In the genomic region with DNA sequence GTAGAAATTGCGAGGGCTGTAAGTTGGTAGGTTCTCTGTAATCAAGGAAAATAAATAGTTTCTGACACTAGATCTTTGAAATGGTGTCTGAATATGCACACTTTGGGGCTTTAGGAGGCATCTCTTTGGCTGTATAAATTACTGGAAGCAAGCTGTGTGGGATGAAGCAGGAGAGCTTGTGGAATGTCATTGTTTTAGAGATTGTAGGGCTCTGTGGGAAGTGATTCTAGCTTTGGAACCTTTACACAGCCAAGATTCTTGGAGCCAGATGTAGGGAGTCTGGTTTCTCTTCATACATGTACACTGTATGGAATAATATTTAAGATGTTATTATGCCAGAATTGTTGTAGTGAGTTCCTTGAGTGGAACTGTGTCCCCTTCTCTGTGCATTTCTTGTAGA, we compare ENCODE assay signal across 30 cellular contexts.
"Had no signal": no experiment of that assay in that cellular context is flagged by ENCODE, and none has a peak within 500 bp of the region (broad histone marks: within the 10 kb centered on the region; RNA-seq: fewer than 3 reads in every experiment).

No MANE protein-coding gene starts in this region.

- H3K4me1 ChIP-seq: body of pancreas, Peyer's patch, SJCRH30 had no signal

- H3K4me3 ChIP-seq: body of pancreas, MG63, Peyer's patch, SJCRH30 had no signal

- H3K4me1 Mint-ChIP-seq: activated CD4-positive, alpha-beta memory T cell treated with anti-CD3 and anti-CD28 coated beads, Interleukin-2, amount 10 ng/mL, durations not matched to agents 7 days and 5 days; activated naive CD8-positive, alpha-beta T cell treated with anti-CD3 and anti-CD28 coated beads for 36 hours; activated T-helper 17 cell treated with anti-CD3 and anti-CD28 coated beads, Interleukin-2, amount 50 U/mL, for 72 hours had no signal

- DNase-seq: activated CD4-positive, alpha-beta memory T cell treated with anti-CD3 and anti-CD28 coated beads, Interleukin-2, amount 10 ng/mL, durations not matched to agents 7 days and 5 days; activated CD4-positive, alpha-beta T cell treated with anti-CD3 and anti-CD28 coated beads, Interleukin-2, amount 50 U/mL, for 1 hour; activated CD4-positive, CD25-positive, alpha-beta regulatory T cell; activated gamma-delta T cell; activated naive CD4-positive, alpha-beta T cell treated with anti-CD3 and anti-CD28 coated beads for 36 hours; activated naive CD8-positive, alpha-beta T cell treated with anti-CD3 and anti-CD28 coated beads for 36 hours; activated T-cell treated with anti-CD3 and anti-CD28 coated beads for 4 hours; activated T-cell treated with anti-CD3 and anti-CD28 coated beads, Interleukin-2, amount 50 U/mL, for 48 hours; body of pancreas; MG63; MV-4-11; NCI-H1105; NCI-H1436; NCI-H1694 treated with DMSO at 0.1 percent for 48 hours; NCI-H2029 treated with DMSO at 0.1 percent for 48 hours; NCI-H345; NCI-H510A; NCI-H526 treated with DMSO at 0.1 percent for 48 hours; NCI-H82; NK-92 treated with Interleukin-12 subunit alpha and Interleukin-12 subunit beta, amount 100 ng/mL, for 24 hours; Peyer's patch; Right ventricle myocardium superior; SJCRH30; SK-N-SH; T-helper 1 cell had no signal

- H3K27me3 Mint-ChIP-seq: activated CD4-positive, alpha-beta memory T cell treated with anti-CD3 and anti-CD28 coated beads, Interleukin-2, amount 10 ng/mL, durations not matched to agents 7 days and 5 days; activated naive CD8-positive, alpha-beta T cell treated with anti-CD3 and anti-CD28 coated beads for 36 hours had no signal

- H3K36me3 Mint-ChIP-seq: activated naive CD8-positive, alpha-beta T cell treated with anti-CD3 and anti-CD28 coated beads for 36 hours had no signal

- H3K9ac ChIP-seq: KMS-11, SK-N-SH had no signal

- H3K36me3 ChIP-seq: MG63, Peyer's patch, SJCRH30 had no signal

- H3K4me3 Mint-ChIP-seq: activated CD4-positive, alpha-beta memory T cell treated with anti-CD3 and anti-CD28 coated beads, Interleukin-2, amount 10 ng/mL, durations not matched to agents 7 days and 5 days; activated naive CD4-positive, alpha-beta T cell treated with anti-CD3 and anti-CD28 coated beads for 36 hours; activated naive CD8-positive, alpha-beta T cell treated with anti-CD3 and anti-CD28 coated beads for 36 hours; activated T-helper 17 cell treated with anti-CD3 and anti-CD28 coated beads, Interleukin-2, amount 50 U/mL, for 72 hours had no signal

- FAIRE-seq: bronchial epithelial cell had no signal

- H3K4me2 ChIP-seq: KMS-11, SK-N-SH had no signal

- H3K27ac ChIP-seq: body of pancreas, KMS-11, Peyer's patch, RWPE1, SJCRH30, VCaP had no signal

- H3K27me3 ChIP-seq: body of pancreas, MG63, Peyer's patch, SJCRH30 had no signal

- H3K9me3 ChIP-seq: body of pancreas, MG63, Peyer's patch, SJCRH30, SK-N-SH had no signal

- H3K27ac Mint-ChIP-seq: activated CD4-positive, alpha-beta memory T cell treated with anti-CD3 and anti-CD28 coated beads, Interleukin-2, amount 10 ng/mL, durations not matched to agents 7 days and 5 days; activated naive CD4-positive, alpha-beta T cell treated with anti-CD3 and anti-CD28 coated beads for 36 hours; activated naive CD8-positive, alpha-beta T cell treated with anti-CD3 and anti-CD28 coated beads for 36 hours; activated T-helper 17 cell treated with anti-CD3 and anti-CD28 coated beads, Interleukin-2, amount 50 U/mL, for 72 hours had no signal
